Comparison of ENCODE assay signal across 18 cellular contexts in genomic region chr3:171847595-171848259, GRCh38. TPM values are rescaled to one million over a fixed set of nuclear protein-coding genes. Genes with fewer than 3 reads are reported as not detected.
A peak's percentile ranks its signal among the peaks of the same experiment; 100 is the strongest.
DNase-seq lines count a peak whose midpoint lies in the region; ATAC-seq lines count a peak whose summit lies in the region.
"Had no signal": no experiment of that assay in that cellular context is flagged by ENCODE, and none has a peak within 500 bp of the region (broad histone marks: within the 10 kb centered on the region; RNA-seq: fewer than 3 reads in every experiment).

No MANE protein-coding gene starts in this region.

- H3K4me1 Mint-ChIP-seq in stimulated activated naive CD8-positive, alpha-beta T cell treated with anti-CD3 and anti-CD28 coated beads, Interleukin-15, amount 100 ng/mL, for 72 hours, result peaks cover 37% of the 10 kb centered on the region
- H3K4me1 Mint-ChIP-seq: IgD-negative memory B cell had no signal

- peaks cover 36% of the 10 kb centered on the region for H3K27me3 Mint-ChIP-seq in stimulated activated naive CD8-positive, alpha-beta T cell treated with anti-CD3 and anti-CD28 coated beads, Interleukin-15, amount 100 ng/mL, for 72 hours
- H3K27me3 Mint-ChIP-seq: CD4-positive, CD25-positive, alpha-beta regulatory T cell had no signal

- H3K9me3 ChIP-seq in mesenchymal stem cell (ENCODE audit: control insufficient read depth, low read length), result no peaks in the 10 kb centered on the region
- no peaks in the 10 kb centered on the region for H3K9me3 ChIP-seq in GM23248 (ENCODE audit: low read depth)

- no peak overlapping the region for H4K8ac ChIP-seq in mesenchymal stem cell (ENCODE audit: low read length)

- 74% methylated on average over 3 of the region's 3 CpGs for WGBS in mesenchymal stem cell
- WGBS in GM23248 (ENCODE audit: low coverage in 1 of 2, low lambda C conversion rate in 2 of 2, missing lambda C conversion rate in 2 of 2), 2 experiments, result 69 to 76% methylated on average over 3 of the region's 3 CpGs

- H4K91ac ChIP-seq in mesenchymal stem cell (ENCODE audit: low read length), result no peak overlapping the region

- H3K79me2 ChIP-seq in GM23248 (ENCODE audit: insufficient read depth), result no peaks in the 10 kb centered on the region

- H2BK15ac ChIP-seq in mesenchymal stem cell (ENCODE audit: low read depth, poor library complexity, severe bottlenecking), result no peak overlapping the region

- H2BK5ac ChIP-seq in mesenchymal stem cell (ENCODE audit: low read depth, low read length, poor library complexity, severe bottlenecking), result no peak overlapping the region

- ATAC-seq in stimulated activated naive CD8-positive, alpha-beta T cell treated with anti-CD3 and anti-CD28 coated beads, Interleukin-15, Interleukin-2, amounts not matched to agents 100 U/mL and 50 U/mL, for 24 hours, result peak; percentile 74
- no peak for ATAC-seq in stimulated activated naive CD8-positive, alpha-beta T cell treated with anti-CD3 and anti-CD28 coated beads, Interleukin-15, amount 100 ng/mL, for 72 hours
- ATAC-seq: A549, GM23338 had no signal

- peak; percentile 18 for DNase-seq in NOMO-1 treated with DMSO at 0.1 percent for 48 hours (lab: John Stamatoyannopoulos, UW; ENCODE audit: unreplicated experiment)
- no peak for DNase-seq in NOMO-1 (lab: John Stamatoyannopoulos, UW; ENCODE audit: unreplicated experiment in 2 of 2)
- DNase-seq in stimulated activated naive CD8-positive, alpha-beta T cell treated with anti-CD3 and anti-CD28 coated beads, Interleukin-15, Interleukin-2, amounts not matched to agents 100 U/mL and 50 U/mL, for 24 hours, result peak; percentile 31
- DNase-seq in stimulated activated naive CD8-positive, alpha-beta T cell treated with anti-CD3 and anti-CD28 coated beads, Interleukin-15, amount 100 ng/mL, for 72 hours, result no peak
- no peak for DNase-seq in mesenchymal stem cell
- no peak for DNase-seq in GM23248
- DNase-seq in SIG-M5 (lab: John Stamatoyannopoulos, UW), result no peak
- DNase-seq: AML-193; C1 segment of cervical spinal cord; CD4-positive, CD25-positive, alpha-beta regulatory T cell; CD8-positive, alpha-beta memory T cell; COR-L47; HCEC 1CT; KG1 had no signal

- H3K4me2 ChIP-seq in mesenchymal stem cell (ENCODE audit: low read length, poor library complexity, severe bottlenecking), result no peak overlapping the region
- H3K4me2 ChIP-seq in GM23248 (ENCODE audit: unreplicated experiment), result no peak overlapping the region
- H3K4me2 ChIP-seq: A549, GM23338 had no signal

- peak overlapping the region in 1 of 2 experiments; percentile 11 for H3K4ac ChIP-seq in mesenchymal stem cell (ENCODE audit: low read depth in 1 of 2, low read length in 2 of 2)

- H3K27me3 ChIP-seq in mesenchymal stem cell (ENCODE audit: control insufficient read depth in 1 of 2, insufficient read depth in 1 of 2, low read length in 2 of 2) (no peaks in the 10 kb centered on the region), GM23248 (replicated peaks; ENCODE audit: insufficient read depth) (no peaks in the 10 kb centered on the region)

- H3K9ac ChIP-seq in mesenchymal stem cell (ENCODE audit: low read length), result no peak overlapping the region
- H3K9ac ChIP-seq in GM23248, result no peak overlapping the region

- no peaks in the 10 kb centered on the region for H3K36me3 ChIP-seq in mesenchymal stem cell (ENCODE audit: control insufficient read depth in 1 of 2, insufficient read depth in 2 of 2, low read depth in 1 of 2, low read length in 2 of 2)
- no peaks in the 10 kb centered on the region for H3K36me3 ChIP-seq in GM23248 (ENCODE audit: low read depth)

- H4K20me1 ChIP-seq in GM23248 (ENCODE audit: insufficient read depth), result no peaks in the 10 kb centered on the region

- H2BK120ac ChIP-seq in mesenchymal stem cell (ENCODE audit: low read depth, low read length), result no peak overlapping the region

- H3K27ac Mint-ChIP-seq in stimulated activated naive CD8-positive, alpha-beta T cell treated with anti-CD3 and anti-CD28 coated beads, Interleukin-15, amount 100 ng/mL, for 72 hours, result no peak overlapping the region
- H3K27ac Mint-ChIP-seq: GM23338, IgD-negative memory B cell had no signal

- peaks cover 2 to 6% of the 10 kb centered on the region in 2 donors for H3K9me3 Mint-ChIP-seq in stimulated activated naive CD8-positive, alpha-beta T cell treated with anti-CD3 and anti-CD28 coated beads, Interleukin-15, amount 100 ng/mL, for 72 hours
- H3K9me3 Mint-ChIP-seq: CD8-positive, alpha-beta memory T cell had no signal

- no peak overlapping the region for H3K23ac ChIP-seq in mesenchymal stem cell (ENCODE audit: low read length in 2 of 2)

- no peaks in the 10 kb centered on the region; the same call in 1 of the 2 replicates for H3K9me2 ChIP-seq in GM23248 (ENCODE audit: insufficient read depth)

- H3K4me3 Mint-ChIP-seq in stimulated activated naive CD8-positive, alpha-beta T cell treated with anti-CD3 and anti-CD28 coated beads, Interleukin-15, amount 100 ng/mL, for 72 hours, result peak overlapping the region in 1 of 2 donors; percentile 45
- H3K4me3 Mint-ChIP-seq: CD4-positive, CD25-positive, alpha-beta regulatory T cell; CD8-positive, alpha-beta memory T cell; GM23338; IgD-negative memory B cell had no signal

- no peak overlapping the region for H3K27ac ChIP-seq in mesenchymal stem cell (ENCODE audit: low read length, poor library complexity, severe bottlenecking)
- H3K27ac ChIP-seq in GM23248, result no peak overlapping the region
- H3K27ac ChIP-seq: 22Rv1 had no signal

- no peak overlapping the region for H3K4me3 ChIP-seq in mesenchymal stem cell (ENCODE audit: insufficient read depth in 1 of 2, low read depth in 1 of 2, low read length in 2 of 2)
- no peak overlapping the region for H3K4me3 ChIP-seq in GM23248
- H3K4me3 ChIP-seq: A549, GM23338 had no signal

- H3K18ac ChIP-seq in mesenchymal stem cell (ENCODE audit: low read depth in 1 of 2, low read length in 2 of 2), result peak overlapping the region; percentile 25 to 46

- H2BK12ac ChIP-seq in mesenchymal stem cell (ENCODE audit: low read length in 2 of 2), result peak overlapping the region in 1 of 2 experiments; percentile 79

- H3K4me1 ChIP-seq in mesenchymal stem cell (ENCODE audit: control insufficient read depth, insufficient read depth, low read depth, low read length) (no peaks in the 10 kb centered on the region), GM23248 (ENCODE audit: insufficient read depth) (peaks cover 11% of the 10 kb centered on the region; the same call in 1 of the 2 replicates)

- peaks cover 8% of the 10 kb centered on the region; the same call in 1 of the 2 replicates for H3F3A ChIP-seq in GM23248 (ENCODE audit: insufficient read depth)

- H3K79me1 ChIP-seq in mesenchymal stem cell (replicated peaks; ENCODE audit: low read length, poor library complexity, severe bottlenecking), result no peaks in the 10 kb centered on the region

- in situ Hi-C loops in GM23248 (cut with MboI), result no loop called here

- H2AFZ ChIP-seq in mesenchymal stem cell (ENCODE audit: low read depth, low read length) (no peak overlapping the region), GM23248 (no peak overlapping the region)
- H2AFZ ChIP-seq: GM23338 had no signal

- no peak overlapping the region for H3K14ac ChIP-seq in mesenchymal stem cell (ENCODE audit: low read length in 2 of 2)

- no peak overlapping the region for H2AK5ac ChIP-seq in mesenchymal stem cell (ENCODE audit: low read length, severe bottlenecking)

RNA-seq across cellular contexts. Expression of gene TMEM212, which starts 4.6 kb away (rescaled TPM):
- 0.06 TPM for polyA plus RNA-seq in mesenchymal stem cell (2013, experiment 1 of 2)
- polyA plus RNA-seq in mesenchymal stem cell (2013, experiment 2 of 2), result not detected
- total RNA-seq in GM23248 (2014; rRNA removed; shearing (Covaris generic)), result not detected in 2 replicates
- not detected in 2 replicates for polyA plus RNA-seq in GM23248 (2016; fragmentation: Nextera tagmentation; extraction: Ambion mirVana)
- total RNA-seq: CD4-positive, CD25-positive, alpha-beta regulatory T cell; CD8-positive, alpha-beta memory T cell; GM23338 had no signal
- polyA plus RNA-seq: A549; CD4-positive, CD25-positive, alpha-beta regulatory T cell; CD8-positive, alpha-beta memory T cell; GM23338; IgD-negative memory B cell had no signal

RNA-seq across cellular contexts. Expression of gene PLD1, which starts 37.4 kb away (rescaled TPM):
- 18.9 TPM for polyA plus RNA-seq in mesenchymal stem cell (2013, experiment 1 of 2)
- polyA plus RNA-seq in mesenchymal stem cell (2013, experiment 2 of 2), result 18.3 TPM
- total RNA-seq in GM23248 (2014; rRNA removed; shearing (Covaris generic)), result 1.8 and 4.6 TPM in 2 replicates
- 3.0 and 3.6 TPM in 2 replicates for polyA plus RNA-seq in GM23248 (2016; fragmentation: Nextera tagmentation; extraction: Ambion mirVana)
- polyA plus RNA-seq: IgD-negative memory B cell had no signal

Comparison
In these comparisons a context has a peak if more than half of its experiments do, and no peak if none do; other contexts are left out.
1. DNase-seq: peak in NOMO-1 treated with DMSO at 0.1 percent for 48 hours (single experiment) and stimulated activated naive CD8-positive, alpha-beta T cell treated with anti-CD3 and anti-CD28 coated beads, Interleukin-15, Interleukin-2, amounts not matched to agents 100 U/mL and 50 U/mL, for 24 hours (single experiment); none in NOMO-1 (0 of 2), stimulated activated naive CD8-positive, alpha-beta T cell treated with anti-CD3 and anti-CD28 coated beads, Interleukin-15, amount 100 ng/mL, for 72 hours (0 of 2), mesenchymal stem cell (single experiment), GM23248 (single experiment) and SIG-M5 (single experiment).